8 cellular contexts compared by ENCODE assay signal in genomic region chr1:156571959-156572662, GRCh38. TPM values are rescaled to one million over a fixed set of nuclear protein-coding genes. Genes with fewer than 3 reads are reported as not detected.
DNase-seq lines count a peak whose midpoint lies in the region; ATAC-seq, FAIRE-seq and TF ChIP-seq lines count a peak whose summit lies in the region.

Gene IQGAP3, minus strand, starts transcription at chr1:156572565. Its CDS starts 36 bp downstream, at chr1:156572529.

- peak; percentile 84 for FAIRE-seq in endothelial cell of umbilical vein (lab: Jason Lieb, UNC)

- no peak for TF ChIP-seq CTCF in OCI-LY1 (IDR thresholded peaks at IDR 0.05; ENCODE audit: low read length)
- no peak for TF ChIP-seq CTCF in endothelial cell of umbilical vein (IDR thresholded peaks at IDR 0.05; ENCODE audit: extremely low read depth in 1 of 2, insufficient read depth in 1 of 2, low read depth in 1 of 2, low read length in 2 of 2)
- TF ChIP-seq CTCF in mesothelial cell of epicardium (IDR thresholded peaks at IDR 0.05; ENCODE audit: unreplicated experiment) = no peak

- POLR2A ChIA-PET in endothelial cell of umbilical vein (lab: Charles Lee) = no interaction called here

- no peak within 1 kb of the TSS for H3K27ac ChIP-seq in HUES48 (ENCODE audit: low read depth, low read length)
- H3K27ac ChIP-seq in OCI-LY1 (ENCODE audit: low read depth, low read length, poor library complexity, severe bottlenecking) = no peak within 1 kb of the TSS
- H3K27ac ChIP-seq in endothelial cell of umbilical vein (ENCODE audit: insufficient read depth, low read depth, low read length) = peak within 1 kb of the TSS; percentile 61

- CTCF ChIA-PET in endothelial cell of umbilical vein (lab: Charles Lee) = interaction anchor here (0.7 to 3.3 kb wide), 6 partner anchors 38 to 186 kb away, joined by 3 to 42 read pairs (median 3); no protein-coding TSS in a partner anchor

- DNase-seq in AG08395 (ENCODE audit: low spot score) = peak; percentile 96
- peak; percentile 40 for DNase-seq in activated CD8-positive, alpha-beta memory T cell treated with anti-CD3 and anti-CD28 coated beads, Interleukin-2, amount 50 U/mL, for 24 hours (ENCODE audit: extremely low read depth)
- peak; percentile 73 for DNase-seq in endothelial cell of umbilical vein (ENCODE audit: low read depth, low spot score)
- DNase-seq in mesothelial cell of epicardium (ENCODE audit: low spot score in 2 of 2, unreplicated experiment in 2 of 2) = peak; percentile 73 to 84
- DNase-seq in stimulated activated CD8-positive, alpha-beta memory T cell treated with anti-CD3 and anti-CD28 coated beads, Interleukin-12 subunit alpha, Interleukin-12 subunit beta, amount 100 ng/mL, for 4 hours (ENCODE audit: low read depth) = peak; percentile 44

- BruUV-seq in endothelial cell of umbilical vein (replicated peaks; lab: Mats Ljungman, UMichigan) = TSS peak; percentile 46

- dilution Hi-C loops in endothelial cell of umbilical vein (cut with MboI; ENCODE audit: extremely low pct_ligation_motif_present, low sequenced_read_pairs) = no loop called here

- H3K9ac ChIP-seq in HUES48 (ENCODE audit: low read depth, low read length) (peak within 1 kb of the TSS; percentile 43), OCI-LY1 (ENCODE audit: low read length) (peak within 1 kb of the TSS; percentile 60), endothelial cell of umbilical vein (replicated peaks; ENCODE audit: extremely low read depth, insufficient read depth, low read length) (peak within 1 kb of the TSS; percentile 77)

- TF ChIP-seq POLR2A in endothelial cell of umbilical vein (IDR thresholded peaks at IDR 0.05; ENCODE audit: low read depth, low read length) = no peak

- peak; percentile 75 for ATAC-seq in GM19324 (IDR thresholded peaks at IDR 0.05; ENCODE audit: low FRiP score, unreplicated experiment)

- intact Hi-C loops in endothelial cell of umbilical vein (cut with micrococcal nuclease) = loop anchor here (1.0 to 5.0 kb wide), 4 partner anchors 35 to 116 kb away; no protein-coding TSS in a partner anchor

- H3K27ac Mint-ChIP-seq in mesothelial cell of epicardium = peak within 1 kb of the TSS; percentile 92

- H3K4me3 ChIP-seq in HUES48 (ENCODE audit: low read depth, low read length) (peak within 1 kb of the TSS; percentile 86), OCI-LY1 (ENCODE audit: low read depth, low read length, poor library complexity, severe bottlenecking) (peak within 1 kb of the TSS; percentile 66), endothelial cell of umbilical vein (replicated peaks in 1 of 3; ENCODE audit: insufficient read depth in 1 of 3, low read depth in 1 of 3, low read length in 3 of 3) (peak within 1 kb of the TSS; percentile 66 to 71 (median 68))

- no peaks in the 10 kb centered on the region for H3K9me1 ChIP-seq in endothelial cell of umbilical vein (replicated peaks; ENCODE audit: control insufficient read depth, extremely low read depth, insufficient read depth, low read length)

- H3K4me1 ChIP-seq in HUES48 (ENCODE audit: control insufficient read depth, insufficient read depth, low read length) (peaks cover 3% of the 10 kb centered on the region; the same call in 1 of the 2 replicates), OCI-LY1 (ENCODE audit: insufficient read depth, low read length, severe bottlenecking) (peaks cover 11% of the 10 kb centered on the region), endothelial cell of umbilical vein (ENCODE audit: control insufficient read depth, extremely low read depth, insufficient read depth, low read length) (peaks cover 13% of the 10 kb centered on the region)

- peaks cover 22% of the 10 kb centered on the region for H3K4me1 Mint-ChIP-seq in mesothelial cell of epicardium

- peak within 1 kb of the TSS; percentile 98 for H3K4me3 Mint-ChIP-seq in mesothelial cell of epicardium

- no peaks in the 10 kb centered on the region for H3K79me2 ChIP-seq in OCI-LY1 (ENCODE audit: insufficient read depth, low read length)
- H3K79me2 ChIP-seq in endothelial cell of umbilical vein (ENCODE audit: control insufficient read depth, insufficient read depth, low read length) = peaks cover 17% of the 10 kb centered on the region

- H3K9me3 ChIP-seq in HUES48 (ENCODE audit: control insufficient read depth, insufficient read depth, low read length) = no peaks in the 10 kb centered on the region
- no peaks in the 10 kb centered on the region for H3K9me3 ChIP-seq in OCI-LY1 (ENCODE audit: low read length)
- no peaks in the 10 kb centered on the region for H3K9me3 ChIP-seq in endothelial cell of umbilical vein (replicated peaks; ENCODE audit: control insufficient read depth, insufficient read depth, low read length)

- H3K4me2 ChIP-seq in OCI-LY1 (ENCODE audit: low read length) = peak within 1 kb of the TSS; percentile 76
- peak within 1 kb of the TSS; percentile 52 for H3K4me2 ChIP-seq in endothelial cell of umbilical vein (ENCODE audit: insufficient read depth, low read length)

- no peaks in the 10 kb centered on the region for H4K20me1 ChIP-seq in OCI-LY1 (ENCODE audit: insufficient read depth, low read length)
- no peaks in the 10 kb centered on the region for H4K20me1 ChIP-seq in endothelial cell of umbilical vein (replicated peaks; ENCODE audit: control insufficient read depth, extremely low read depth, insufficient read depth, low read length)

- no peaks in the 10 kb centered on the region for H3F3A ChIP-seq in OCI-LY1 (ENCODE audit: insufficient read depth, low read length)

- no peaks in the 10 kb centered on the region for H3K9me2 ChIP-seq in OCI-LY1 (ENCODE audit: low read depth, low read length)

- H2AFZ ChIP-seq in OCI-LY1 (ENCODE audit: low read length) (no peak within 1 kb of the TSS), endothelial cell of umbilical vein (ENCODE audit: low read depth, low read length) (peak within 1 kb of the TSS; percentile 79)

- no peaks in the 10 kb centered on the region for H3K27me3 ChIP-seq in HUES48 (ENCODE audit: control insufficient read depth, insufficient read depth, low read length)
- peaks cover 9% of the 10 kb centered on the region; the same call in 1 of the 2 replicates for H3K27me3 ChIP-seq in OCI-LY1 (ENCODE audit: insufficient read depth, low read length)
- peaks cover 3 to 6% of the 10 kb centered on the region in 2 experiments for H3K27me3 ChIP-seq in endothelial cell of umbilical vein (ENCODE audit: control insufficient read depth in 2 of 2, insufficient read depth in 2 of 2, low read length in 2 of 2)

- H3K36me3 Mint-ChIP-seq in mesothelial cell of epicardium = peaks cover 4% of the 10 kb centered on the region

- no peaks in the 10 kb centered on the region for H3K27me3 Mint-ChIP-seq in mesothelial cell of epicardium (ENCODE audit: low read depth)

- H3K36me3 ChIP-seq in HUES48 (ENCODE audit: control insufficient read depth, insufficient read depth, low read length) (peaks cover 20% of the 10 kb centered on the region), OCI-LY1 (ENCODE audit: insufficient read depth, low read length) (no peaks in the 10 kb centered on the region), endothelial cell of umbilical vein (ENCODE audit: control insufficient read depth in 2 of 2, extremely low read depth in 1 of 2, insufficient read depth in 2 of 2, low read length in 2 of 2) (no peaks in the 10 kb centered on the region)

- no peaks in the 10 kb centered on the region for H3K9me3 Mint-ChIP-seq in mesothelial cell of epicardium

TF ChIP-seq in endothelial cell of umbilical vein, 7 proteins besides CTCF, POLR2A, EP300 and RAD21:
- peak; percentile 60 for TF ChIP-seq POLR2AphosphoS5 (IDR thresholded peaks at IDR 0.05; ENCODE audit: insufficient read depth, low read depth, low read length)
- TF ChIP-seq MAX (IDR thresholded peaks at IDR 0.05; ENCODE audit: insufficient read depth, insufficient read length) = peak; percentile 40
- no peak for TF ChIP-seq GATA2 (IDR thresholded peaks at IDR 0.05; ENCODE audit: insufficient read depth, insufficient read length, low read depth, low read length)
- no peak for TF ChIP-seq EZH2 (IDR thresholded peaks at IDR 0.05; ENCODE audit: borderline replicate concordance, low read depth, low read length, severe bottlenecking)

RNA-seq across cellular contexts. Expression of gene IQGAP3, which starts in this region (rescaled TPM):
- total RNA-seq in endothelial cell of umbilical vein = 48.6 and 60.7 TPM in 2 replicates
- 28.3 and 30.2 TPM in 2 replicates for polyA plus RNA-seq in endothelial cell of umbilical vein
- 17.1 and 17.2 TPM in 2 replicates for polyA plus RNA-seq in endothelial cell of umbilical vein (2011; cell fraction: cytosol; rRNA removed)
- polyA plus RNA-seq in endothelial cell of umbilical vein (2011; cell fraction: nucleus; rRNA removed) = 198 and 249 TPM in 2 replicates
- 9.9 and 15.9 TPM in 2 replicates for polyA plus RNA-seq in endothelial cell of umbilical vein (2012)
- polyA minus RNA-seq in endothelial cell of umbilical vein = 47.2 and 48.6 TPM in 2 replicates
- 18.8 TPM for polyA minus RNA-seq in endothelial cell of umbilical vein (2011; cell fraction: cytosol; rRNA and poly(A)+ RNA removed)
- polyA minus RNA-seq in endothelial cell of umbilical vein (2011; cell fraction: nucleus; rRNA and poly(A)+ RNA removed) = 41.1 and 61.1 TPM in 2 replicates
- 13.9 to 17.6 TPM (median 15.3 TPM) in 3 replicates for total RNA-seq in mesothelial cell of epicardium

Comparison
In these comparisons a context has a peak if more than half of its experiments do, and no peak if none do; other contexts are left out.
1. DNase-seq: peak in every context shown above with its lines; median percentile 96 in AG08395; 78 in mesothelial cell of epicardium; 73 in endothelial cell of umbilical vein; 44 in stimulated activated CD8-positive, alpha-beta memory T cell treated with anti-CD3 and anti-CD28 coated beads, Interleukin-12 subunit alpha, Interleukin-12 subunit beta, amount 100 ng/mL, for 4 hours; 40 in activated CD8-positive, alpha-beta memory T cell treated with anti-CD3 and anti-CD28 coated beads, Interleukin-2, amount 50 U/mL, for 24 hours.